ENCODE assay signal across 1 cellular context in the genomic region with DNA sequence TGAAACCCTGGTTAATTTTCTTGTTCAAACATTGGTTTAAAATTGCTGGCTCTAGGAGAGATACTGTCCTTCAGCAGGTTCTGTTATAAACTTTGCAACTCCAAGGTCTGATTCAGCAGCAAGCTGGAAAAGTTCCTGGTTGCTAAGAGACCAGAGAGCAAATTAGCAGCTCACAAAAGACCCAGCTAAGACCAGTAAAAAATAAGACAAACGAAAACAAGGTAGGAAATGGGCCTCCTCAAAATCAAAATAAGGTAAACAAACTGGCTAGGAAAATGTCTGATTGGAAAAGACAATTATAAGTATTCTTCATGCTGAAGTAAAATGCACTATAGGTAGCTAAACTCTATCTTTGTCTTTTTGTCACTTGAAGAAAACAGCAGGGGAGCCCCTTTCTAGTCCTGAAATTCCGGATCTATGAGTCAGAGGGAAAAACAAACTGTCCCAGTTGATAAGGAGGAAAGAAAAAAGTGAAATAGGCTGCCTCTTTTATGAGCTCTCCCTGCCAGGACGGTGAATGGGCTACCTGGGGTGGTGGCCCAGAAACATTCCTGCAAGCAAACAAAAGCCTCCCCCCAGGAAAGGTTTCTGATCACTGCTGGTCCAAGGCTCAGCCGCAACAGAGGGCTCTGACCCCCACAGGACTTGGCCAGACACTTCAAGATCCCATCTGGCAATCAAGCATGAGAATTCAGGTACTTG.
TF ChIP-seq lines count a peak whose summit lies in the region.

No MANE protein-coding gene starts in this region.

TF ChIP-seq in HepG2, 621 proteins besides CTCF, POLR2A, EP300 and RAD21 (continued from another document and continues in another):
- TF ChIP-seq ZNF142 (CRISPR knock-in tag; IDR thresholded peaks at IDR 0.05), result 0 out of 2 replicates have a peak, but pooled peaks have one; percentile 31
- no peak for TF ChIP-seq HES4 (CRISPR knock-in tag; IDR thresholded peaks at IDR 0.05; ENCODE audit: borderline replicate concordance)
- peak; percentile 53; the same call in 1 of the 2 replicates for TF ChIP-seq IKZF5 (CRISPR knock-in tag; IDR thresholded peaks at IDR 0.05)
- peak; percentile 27; the same call in 1 of the 2 replicates for TF ChIP-seq HNF4G (IDR thresholded peaks at IDR 0.05; ENCODE audit: borderline replicate concordance, low read depth, low read length)
- TF ChIP-seq HNF4G (CRISPR knock-in tag; IDR thresholded peaks at IDR 0.05; ENCODE audit: borderline replicate concordance, low read depth), result no peak
- TF ChIP-seq, protein P1, sequence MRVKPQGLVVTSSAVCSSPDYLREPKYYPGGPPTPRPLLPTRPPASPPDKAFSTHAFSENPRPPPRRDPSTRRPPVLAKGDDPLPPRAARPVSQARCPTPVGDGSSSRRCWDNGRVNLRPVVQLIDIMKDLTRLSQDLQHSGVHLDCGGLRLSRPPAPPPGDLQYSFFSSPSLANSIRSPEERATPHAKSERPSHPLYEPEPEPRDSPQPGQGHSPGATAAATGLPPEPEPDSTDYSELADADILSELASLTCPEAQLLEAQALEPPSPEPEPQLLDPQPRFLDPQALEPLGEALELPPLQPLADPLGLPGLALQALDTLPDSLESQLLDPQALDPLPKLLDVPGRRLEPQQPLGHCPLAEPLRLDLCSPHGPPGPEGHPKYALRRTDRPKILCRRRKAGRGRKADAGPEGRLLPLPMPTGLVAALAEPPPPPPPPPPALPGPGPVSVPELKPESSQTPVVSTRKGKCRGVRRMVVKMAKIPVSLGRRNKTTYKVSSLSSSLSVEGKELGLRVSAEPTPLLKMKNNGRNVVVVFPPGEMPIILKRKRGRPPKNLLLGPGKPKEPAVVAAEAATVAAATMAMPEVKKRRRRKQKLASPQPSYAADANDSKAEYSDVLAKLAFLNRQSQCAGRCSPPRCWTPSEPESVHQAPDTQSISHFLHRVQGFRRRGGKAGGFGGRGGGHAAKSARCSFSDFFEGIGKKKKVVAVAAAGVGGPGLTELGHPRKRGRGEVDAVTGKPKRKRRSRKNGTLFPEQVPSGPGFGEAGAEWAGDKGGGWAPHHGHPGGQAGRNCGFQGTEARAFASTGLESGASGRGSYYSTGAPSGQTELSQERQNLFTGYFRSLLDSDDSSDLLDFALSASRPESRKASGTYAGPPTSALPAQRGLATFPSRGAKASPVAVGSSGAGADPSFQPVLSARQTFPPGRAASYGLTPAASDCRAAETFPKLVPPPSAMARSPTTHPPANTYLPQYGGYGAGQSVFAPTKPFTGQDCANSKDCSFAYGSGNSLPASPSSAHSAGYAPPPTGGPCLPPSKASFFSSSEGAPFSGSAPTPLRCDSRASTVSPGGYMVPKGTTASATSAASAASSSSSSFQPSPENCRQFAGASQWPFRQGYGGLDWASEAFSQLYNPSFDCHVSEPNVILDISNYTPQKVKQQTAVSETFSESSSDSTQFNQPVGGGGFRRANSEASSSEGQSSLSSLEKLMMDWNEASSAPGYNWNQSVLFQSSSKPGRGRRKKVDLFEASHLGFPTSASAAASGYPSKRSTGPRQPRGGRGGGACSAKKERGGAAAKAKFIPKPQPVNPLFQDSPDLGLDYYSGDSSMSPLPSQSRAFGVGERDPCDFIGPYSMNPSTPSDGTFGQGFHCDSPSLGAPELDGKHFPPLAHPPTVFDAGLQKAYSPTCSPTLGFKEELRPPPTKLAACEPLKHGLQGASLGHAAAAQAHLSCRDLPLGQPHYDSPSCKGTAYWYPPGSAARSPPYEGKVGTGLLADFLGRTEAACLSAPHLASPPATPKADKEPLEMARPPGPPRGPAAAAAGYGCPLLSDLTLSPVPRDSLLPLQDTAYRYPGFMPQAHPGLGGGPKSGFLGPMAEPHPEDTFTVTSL (CRISPR knock-in tag; IDR thresholded peaks at IDR 0.05; ENCODE audit: borderline replicate concordance), result peak; percentile 76; the same call in 1 of the 2 replicates
- peak; percentile 67; the same call in 1 of the 2 replicates for TF ChIP-seq KDM6A (CRISPR knock-in tag; IDR thresholded peaks at IDR 0.05; ENCODE audit: low read depth)
- TF ChIP-seq ZNF629 (CRISPR knock-in tag; conservative IDR thresholded peaks at IDR 0.05), result peak; percentile 90
- peak; percentile 36; the same call in 1 of the 2 replicates for TF ChIP-seq ATF1 (CRISPR knock-in tag; IDR thresholded peaks at IDR 0.05)
- 0 out of 2 replicates have a peak, but pooled peaks have one; percentile 49 for TF ChIP-seq ZNF747 (CRISPR knock-in tag; IDR thresholded peaks at IDR 0.05; ENCODE audit: borderline replicate concordance)
- peak; percentile 99 for TF ChIP-seq JUNB (CRISPR knock-in tag; IDR thresholded peaks at IDR 0.05; ENCODE audit: borderline replicate concordance)
- TF ChIP-seq GTF3A (CRISPR knock-in tag; conservative IDR thresholded peaks at IDR 0.05), result no peak
- 0 out of 2 replicates have a peak, but pooled peaks have one; percentile 16 for TF ChIP-seq SNAPC2 (CRISPR knock-in tag; IDR thresholded peaks at IDR 0.05)
- peak; percentile 54; the same call in 1 of the 2 replicates for TF ChIP-seq TOE1 (CRISPR knock-in tag; IDR thresholded peaks at IDR 0.05)
- TF ChIP-seq, protein P2, sequence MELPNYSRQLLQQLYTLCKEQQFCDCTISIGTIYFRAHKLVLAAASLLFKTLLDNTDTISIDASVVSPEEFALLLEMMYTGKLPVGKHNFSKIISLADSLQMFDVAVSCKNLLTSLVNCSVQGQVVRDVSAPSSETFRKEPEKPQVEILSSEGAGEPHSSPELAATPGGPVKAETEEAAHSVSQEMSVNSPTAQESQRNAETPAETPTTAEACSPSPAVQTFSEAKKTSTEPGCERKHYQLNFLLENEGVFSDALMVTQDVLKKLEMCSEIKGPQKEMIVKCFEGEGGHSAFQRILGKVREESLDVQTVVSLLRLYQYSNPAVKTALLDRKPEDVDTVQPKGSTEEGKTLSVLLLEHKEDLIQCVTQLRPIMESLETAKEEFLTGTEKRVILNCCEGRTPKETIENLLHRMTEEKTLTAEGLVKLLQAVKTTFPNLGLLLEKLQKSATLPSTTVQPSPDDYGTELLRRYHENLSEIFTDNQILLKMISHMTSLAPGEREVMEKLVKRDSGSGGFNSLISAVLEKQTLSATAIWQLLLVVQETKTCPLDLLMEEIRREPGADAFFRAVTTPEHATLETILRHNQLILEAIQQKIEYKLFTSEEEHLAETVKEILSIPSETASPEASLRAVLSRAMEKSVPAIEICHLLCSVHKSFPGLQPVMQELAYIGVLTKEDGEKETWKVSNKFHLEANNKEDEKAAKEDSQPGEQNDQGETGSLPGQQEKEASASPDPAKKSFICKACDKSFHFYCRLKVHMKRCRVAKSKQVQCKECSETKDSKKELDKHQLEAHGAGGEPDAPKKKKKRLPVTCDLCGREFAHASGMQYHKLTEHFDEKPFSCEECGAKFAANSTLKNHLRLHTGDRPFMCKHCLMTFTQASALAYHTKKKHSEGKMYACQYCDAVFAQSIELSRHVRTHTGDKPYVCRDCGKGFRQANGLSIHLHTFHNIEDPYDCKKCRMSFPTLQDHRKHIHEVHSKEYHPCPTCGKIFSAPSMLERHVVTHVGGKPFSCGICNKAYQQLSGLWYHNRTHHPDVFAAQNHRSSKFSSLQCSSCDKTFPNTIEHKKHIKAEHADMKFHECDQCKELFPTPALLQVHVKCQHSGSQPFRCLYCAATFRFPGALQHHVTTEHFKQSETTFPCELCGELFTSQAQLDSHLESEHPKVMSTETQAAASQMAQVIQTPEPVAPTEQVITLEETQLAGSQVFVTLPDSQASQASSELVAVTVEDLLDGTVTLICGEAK (IDR thresholded peaks at IDR 0.05), result no peak
- TF ChIP-seq, protein P2 (CRISPR knock-in tag; IDR thresholded peaks at IDR 0.05), result peak; percentile 24; the same call in 1 of the 2 replicates
- no peak for TF ChIP-seq ZNF343 (CRISPR knock-in tag; IDR thresholded peaks at IDR 0.05)
- TF ChIP-seq ZNF124 (CRISPR knock-in tag; IDR thresholded peaks at IDR 0.05), result peak; percentile 59; the same call in 1 of the 2 replicates
- peak; percentile 23; the same call in 1 of the 2 replicates for TF ChIP-seq ZNF614 (CRISPR knock-in tag; IDR thresholded peaks at IDR 0.05; ENCODE audit: borderline replicate concordance)
- TF ChIP-seq YEATS4 (CRISPR knock-in tag; IDR thresholded peaks at IDR 0.05; ENCODE audit: borderline replicate concordance), result peak; percentile 27; the same call in 1 of the 2 replicates
- TF ChIP-seq GFI1 (CRISPR knock-in tag; IDR thresholded peaks at IDR 0.05; ENCODE audit: borderline replicate concordance), result peak; percentile 85
- TF ChIP-seq NKX3-1 (CRISPR knock-in tag; IDR thresholded peaks at IDR 0.05), result 0 out of 2 replicates have a peak, but pooled peaks have one; percentile 21
- no peak for TF ChIP-seq SNAPC5 (CRISPR knock-in tag; IDR thresholded peaks at IDR 0.05; ENCODE audit: borderline replicate concordance)
- no peak for TF ChIP-seq ZNF674 (CRISPR knock-in tag; IDR thresholded peaks at IDR 0.05; ENCODE audit: low read depth)
- peak; percentile 19; the same call in 1 of the 2 replicates for TF ChIP-seq STAG1 (CRISPR knock-in tag; IDR thresholded peaks at IDR 0.05)
- TF ChIP-seq IRF2 (CRISPR knock-in tag; IDR thresholded peaks at IDR 0.05), result 0 out of 2 replicates have a peak, but pooled peaks have one; percentile 16
- peak; percentile 48; the same call in 1 of the 2 replicates for TF ChIP-seq HOXA3 (CRISPR knock-in tag; IDR thresholded peaks at IDR 0.05)
- no peak for TF ChIP-seq ZBTB8A (CRISPR knock-in tag; IDR thresholded peaks at IDR 0.05; ENCODE audit: borderline replicate concordance, low read depth)
